10 cellular contexts compared by ENCODE assay signal in genomic region chr12:67042697-67043131, GRCh38.
DNase-seq lines count a peak whose midpoint lies in the region; ATAC-seq, FAIRE-seq and TF ChIP-seq lines count a peak whose summit lies in the region.
"Had no signal": no experiment of that assay in that cellular context is flagged by ENCODE, and none has a peak within 500 bp of the region (broad histone marks: within the 10 kb centered on the region; RNA-seq: fewer than 3 reads in every experiment).

No MANE protein-coding gene starts in this region.

- H3K4me1 ChIP-seq in small intestine (ENCODE audit: control insufficient read depth in 2 of 2, insufficient read depth in 1 of 2, low read depth in 1 of 2, low read length in 1 of 2): no peaks in the 10 kb centered on the region
- H3K4me1 ChIP-seq: body of pancreas, HAP-1 had no signal

- no peaks in the 10 kb centered on the region for H3K36me3 ChIP-seq in small intestine (ENCODE audit: control insufficient read depth in 2 of 2, insufficient read depth in 2 of 2, low read length in 2 of 2)
- H3K36me3 ChIP-seq: HAP-1 had no signal

- 23 to 70% (median 42%) methylated on average over 2 of the region's 2 CpGs for WGBS in small intestine, 3 donors

- no peak for FAIRE-seq in small intestine (lab: Jason Lieb, UNC)

- H3K36me3 Mint-ChIP-seq in activated naive CD8-positive, alpha-beta T cell treated with anti-CD3 and anti-CD28 coated beads for 36 hours: no peaks in the 10 kb centered on the region

- H3K4me1 Mint-ChIP-seq in activated naive CD8-positive, alpha-beta T cell treated with anti-CD3 and anti-CD28 coated beads for 36 hours: peaks cover 2% of the 10 kb centered on the region

- H3K27me3 Mint-ChIP-seq in activated naive CD8-positive, alpha-beta T cell treated with anti-CD3 and anti-CD28 coated beads for 36 hours: no peaks in the 10 kb centered on the region

- no peaks in the 10 kb centered on the region for H3K9me3 ChIP-seq in small intestine (ENCODE audit: control insufficient read depth, low read depth)
- H3K9me3 ChIP-seq: body of pancreas, HAP-1 had no signal

- H3K27ac ChIP-seq in small intestine (ENCODE audit: low read depth in 1 of 2, low read length in 1 of 2): no peak overlapping the region
- H3K27ac ChIP-seq: body of pancreas had no signal

- no peaks in the 10 kb centered on the region for H3K27me3 ChIP-seq in small intestine (ENCODE audit: control insufficient read depth in 2 of 2, insufficient read depth in 2 of 2, low read length in 2 of 2)
- H3K27me3 ChIP-seq: body of pancreas had no signal

- no peak overlapping the region for H3K4me3 Mint-ChIP-seq in activated naive CD8-positive, alpha-beta T cell treated with anti-CD3 and anti-CD28 coated beads for 36 hours

- no peak overlapping the region for H3K27ac Mint-ChIP-seq in activated naive CD8-positive, alpha-beta T cell treated with anti-CD3 and anti-CD28 coated beads for 36 hours

- no peak for ATAC-seq in GM21528 (IDR thresholded peaks at IDR 0.05; ENCODE audit: low FRiP score, unreplicated experiment)
- ATAC-seq: body of pancreas had no signal

- TF ChIP-seq CTCF in fibroblast of mammary gland (conservative IDR thresholded peaks at IDR 0.05; ENCODE audit: control insufficient read depth, insufficient read depth, low read depth, low read length): no peak

- H3K4me3 ChIP-seq in fibroblast of mammary gland (ENCODE audit: control insufficient read depth, low read depth, low read length) (no peak overlapping the region), small intestine (ENCODE audit: low read depth in 1 of 2, low read length in 2 of 2) (no peak overlapping the region)
- H3K4me3 ChIP-seq: body of pancreas, HAP-1 had no signal

- H3K9me3 Mint-ChIP-seq in activated naive CD8-positive, alpha-beta T cell treated with anti-CD3 and anti-CD28 coated beads for 36 hours: no peaks in the 10 kb centered on the region

- peak; percentile 32 for DNase-seq in HT1080 (ENCODE audit: low read depth)
- peak; percentile 93 for DNase-seq in NCI-H69 (lab: John Stamatoyannopoulos, UW)
- DNase-seq in fibroblast of mammary gland (ENCODE audit: low read depth): peak; percentile 41
- peak; percentile 57 for DNase-seq in small intestine
- no peak for DNase-seq in activated naive CD8-positive, alpha-beta T cell treated with anti-CD3 and anti-CD28 coated beads for 36 hours
- no peak for DNase-seq in germinal center (ENCODE audit: low spot score)
- DNase-seq: body of pancreas; stimulated activated CD4-positive, alpha-beta T cell treated with anti-CD3 and anti-CD28 coated beads, Interleukin-4, amount 100 ng/mL, for 24 hours had no signal

Comparison
In these comparisons a context has a peak if more than half of its experiments do, and no peak if none do; other contexts are left out.
1. DNase-seq: peak in HT1080 (single experiment), NCI-H69 (single experiment), fibroblast of mammary gland (single experiment) and small intestine (single experiment); none in activated naive CD8-positive, alpha-beta T cell treated with anti-CD3 and anti-CD28 coated beads for 36 hours (single experiment) and germinal center (single experiment).